16 cellular contexts compared by ENCODE assay signal in the genomic region with DNA sequence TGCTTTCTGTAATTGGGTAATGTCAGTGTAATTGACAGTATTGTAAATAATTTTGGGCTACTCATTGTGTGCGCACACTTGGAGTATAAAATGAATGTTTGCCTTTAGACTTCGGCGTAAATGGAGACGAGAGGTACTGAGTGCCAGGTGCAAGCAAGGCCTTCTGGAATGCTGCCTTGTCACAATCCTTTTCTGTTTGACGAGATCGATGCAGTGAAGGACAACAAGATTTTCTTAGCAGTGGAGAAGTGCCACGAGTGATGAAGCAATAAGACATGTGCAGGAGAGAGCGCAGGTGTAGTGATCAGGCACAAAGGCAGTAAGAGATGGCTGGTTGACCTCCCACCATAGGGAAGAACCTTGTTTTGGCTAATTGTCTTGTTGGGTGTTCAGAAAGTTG.
A peak's percentile ranks its signal among the peaks of the same experiment; 100 is the strongest.
DNase-seq lines count a peak whose midpoint lies in the region; FAIRE-seq and TF ChIP-seq lines count a peak whose summit lies in the region.
"Had no signal": no experiment of that assay in that cellular context is flagged by ENCODE, and none has a peak within 500 bp of the region (broad histone marks: within the 10 kb centered on the region; RNA-seq: fewer than 3 reads in every experiment).

No MANE protein-coding gene starts in this region.

- no peaks in the 10 kb centered on the region for H3K27me3 Mint-ChIP-seq in activated CD4-positive, alpha-beta T cell treated with anti-CD3 and anti-CD28 coated beads, Interleukin-2, amount 10 ng/mL, durations not matched to agents 24 days and 14 days
- no peaks in the 10 kb centered on the region for H3K27me3 Mint-ChIP-seq in activated CD4-positive, alpha-beta T cell treated with anti-CD3 and anti-CD28 coated beads, Interleukin-2, amount 10 ng/mL, durations not matched to agents 7 days and 5 days
- no peaks in the 10 kb centered on the region for H3K27me3 Mint-ChIP-seq in progenitor cell of endocrine pancreas
- H3K27me3 Mint-ChIP-seq: CD4-positive, alpha-beta T cell had no signal

- H3K27me3 ChIP-seq in small intestine (ENCODE audit: control insufficient read depth in 2 of 2, insufficient read depth in 2 of 2, low read length in 2 of 2) (no peaks in the 10 kb centered on the region), tibial artery (no peaks in the 10 kb centered on the region)
- H3K27me3 ChIP-seq: stomach had no signal

- intact Hi-C loops in activated CD4-positive, alpha-beta T cell treated with anti-CD3 and anti-CD28 coated beads, Interleukin-2, amount 10 ng/mL, durations not matched to agents 24 days and 14 days (cut with micrococcal nuclease), result loop anchor here (2.0 to 10.0 kb wide), 4 partner anchors 60 to 1342 kb away; no protein-coding TSS in a partner anchor
- intact Hi-C loops in tibial artery (cut with DNase I; ENCODE audit: low total_unique reads), result no loop called here

- H3K4me3 ChIP-seq in small intestine (ENCODE audit: low read depth in 1 of 2, low read length in 2 of 2) (no peak overlapping the region), tibial artery (no peak overlapping the region)
- H3K4me3 ChIP-seq: stomach had no signal

- H3K4me3 Mint-ChIP-seq in activated CD4-positive, alpha-beta T cell treated with anti-CD3 and anti-CD28 coated beads, Interleukin-2, amount 10 ng/mL, durations not matched to agents 24 days and 14 days, result peak overlapping the region; percentile 3
- H3K4me3 Mint-ChIP-seq in activated CD4-positive, alpha-beta T cell treated with anti-CD3 and anti-CD28 coated beads, Interleukin-2, amount 10 ng/mL, durations not matched to agents 7 days and 5 days, result no peak overlapping the region
- no peak overlapping the region for H3K4me3 Mint-ChIP-seq in progenitor cell of endocrine pancreas (ENCODE audit: low read depth)
- H3K4me3 Mint-ChIP-seq: CD4-positive, alpha-beta T cell; nephron had no signal

- H3K4me1 ChIP-seq in small intestine (ENCODE audit: control insufficient read depth in 2 of 2, insufficient read depth in 1 of 2, low read depth in 1 of 2, low read length in 1 of 2), result peaks cover 0 to 9% of the 10 kb centered on the region in 2 donors
- H3K4me1 ChIP-seq in tibial artery, result peaks cover 0 to 10% (median 1%) of the 10 kb centered on the region in 4 donors

- H3K27ac Mint-ChIP-seq in activated CD4-positive, alpha-beta T cell treated with anti-CD3 and anti-CD28 coated beads, Interleukin-2, amount 10 ng/mL, durations not matched to agents 24 days and 14 days, result peak overlapping the region; percentile 69
- no peak overlapping the region for H3K27ac Mint-ChIP-seq in activated CD4-positive, alpha-beta T cell treated with anti-CD3 and anti-CD28 coated beads, Interleukin-2, amount 10 ng/mL, durations not matched to agents 7 days and 5 days
- H3K27ac Mint-ChIP-seq in progenitor cell of endocrine pancreas, result peak overlapping the region; percentile 14

- 94 to 95% (median 94%) methylated on average over 8 of the region's 8 CpGs for WGBS in small intestine, 3 donors

- peaks cover 37% of the 10 kb centered on the region for H3K4me1 Mint-ChIP-seq in activated CD4-positive, alpha-beta T cell treated with anti-CD3 and anti-CD28 coated beads, Interleukin-2, amount 10 ng/mL, durations not matched to agents 24 days and 14 days
- H3K4me1 Mint-ChIP-seq in activated CD4-positive, alpha-beta T cell treated with anti-CD3 and anti-CD28 coated beads, Interleukin-2, amount 10 ng/mL, durations not matched to agents 7 days and 5 days, result peaks cover 27% of the 10 kb centered on the region
- H3K4me1 Mint-ChIP-seq in progenitor cell of endocrine pancreas (ENCODE audit: low read depth), result peaks cover 18% of the 10 kb centered on the region

- POLR2A ChIA-PET in activated CD4-positive, alpha-beta T cell treated with anti-CD3 and anti-CD28 coated beads, Interleukin-2, amount 10 ng/mL, durations not matched to agents 7 days and 5 days (lab: Charles Lee), result no interaction called here

- CTCF ChIA-PET in activated CD4-positive, alpha-beta T cell treated with anti-CD3 and anti-CD28 coated beads, Interleukin-2, amount 10 ng/mL, durations not matched to agents 7 days and 5 days (lab: Charles Lee), result interaction anchor here (0.8 kb wide), 1 partner anchor 34 kb away, joined by 3 read pairs; no protein-coding TSS in a partner anchor

- H3K27ac ChIP-seq in small intestine (ENCODE audit: low read depth in 1 of 2, low read length in 1 of 2), result no peak overlapping the region
- no peak overlapping the region for H3K27ac ChIP-seq in tibial artery
- H3K27ac ChIP-seq: stomach had no signal

- peaks cover 3% of the 10 kb centered on the region for H3K9me3 Mint-ChIP-seq in activated CD4-positive, alpha-beta T cell treated with anti-CD3 and anti-CD28 coated beads, Interleukin-2, amount 10 ng/mL, durations not matched to agents 24 days and 14 days
- H3K9me3 Mint-ChIP-seq in activated CD4-positive, alpha-beta T cell treated with anti-CD3 and anti-CD28 coated beads, Interleukin-2, amount 10 ng/mL, durations not matched to agents 7 days and 5 days, result no peaks in the 10 kb centered on the region
- H3K9me3 Mint-ChIP-seq in progenitor cell of endocrine pancreas (ENCODE audit: low read depth), result no peaks in the 10 kb centered on the region
- H3K9me3 Mint-ChIP-seq: CD4-positive, alpha-beta T cell; nephron had no signal

- no peak for TF ChIP-seq CTCF in progenitor cell of endocrine pancreas (IDR thresholded peaks at IDR 0.05; ENCODE audit: unreplicated experiment)
- no peak for TF ChIP-seq CTCF in tibial artery (IDR thresholded peaks at IDR 0.05)

- no peaks in the 10 kb centered on the region for H3K9me3 ChIP-seq in small intestine (ENCODE audit: control insufficient read depth, low read depth)
- no peaks in the 10 kb centered on the region for H3K9me3 ChIP-seq in tibial artery
- H3K9me3 ChIP-seq: stomach had no signal

- no peaks in the 10 kb centered on the region for H3K36me3 ChIP-seq in small intestine (ENCODE audit: control insufficient read depth in 2 of 2, insufficient read depth in 2 of 2, low read length in 2 of 2)
- no peaks in the 10 kb centered on the region for H3K36me3 ChIP-seq in tibial artery

- peaks cover 33% of the 10 kb centered on the region for H3K36me3 Mint-ChIP-seq in activated CD4-positive, alpha-beta T cell treated with anti-CD3 and anti-CD28 coated beads, Interleukin-2, amount 10 ng/mL, durations not matched to agents 24 days and 14 days (ENCODE audit: low read depth)
- peaks cover 36% of the 10 kb centered on the region for H3K36me3 Mint-ChIP-seq in activated CD4-positive, alpha-beta T cell treated with anti-CD3 and anti-CD28 coated beads, Interleukin-2, amount 10 ng/mL, durations not matched to agents 7 days and 5 days (ENCODE audit: low read depth)
- peaks cover 3% of the 10 kb centered on the region for H3K36me3 Mint-ChIP-seq in progenitor cell of endocrine pancreas (ENCODE audit: insufficient read depth)

- DNase-seq in activated CD4-positive, alpha-beta T cell treated with anti-CD3 and anti-CD28 coated beads, Interleukin-2, amount 10 ng/mL, durations not matched to agents 24 days and 14 days, result no peak
- no peak for DNase-seq in activated CD4-positive, alpha-beta T cell treated with anti-CD3 and anti-CD28 coated beads, Interleukin-2, amount 10 ng/mL, durations not matched to agents 7 days and 5 days
- peak; percentile 72 for DNase-seq in NCI-H2029 treated with DMSO at 0.1 percent for 48 hours (lab: John Stamatoyannopoulos, UW)
- peak; percentile 74 to 85 for DNase-seq in SHP77 (lab: John Stamatoyannopoulos, UW)
- DNase-seq in progenitor cell of endocrine pancreas (ENCODE audit: low spot score, unreplicated experiment), result no peak
- no peak for DNase-seq in small intestine
- no peak for DNase-seq in HuH-7.5 (ENCODE audit: low spot score)
- no peak for DNase-seq in tibial artery
- DNase-seq: 8988T; activated CD4-positive, CD25-positive, alpha-beta regulatory T cell; CD4-positive, alpha-beta T cell; GF-D8; hypothalamus; NCI-H524; stomach had no signal

- no peak for FAIRE-seq in small intestine (lab: Jason Lieb, UNC)

Comparison
In these comparisons a context has a peak if more than half of its experiments do, and no peak if none do; other contexts are left out.
1. DNase-seq: peak in NCI-H2029 treated with DMSO at 0.1 percent for 48 hours (single experiment) and SHP77 (2 of 2); none in activated CD4-positive, alpha-beta T cell treated with anti-CD3 and anti-CD28 coated beads, Interleukin-2, amount 10 ng/mL, durations not matched to agents 24 days and 14 days (single experiment), activated CD4-positive, alpha-beta T cell treated with anti-CD3 and anti-CD28 coated beads, Interleukin-2, amount 10 ng/mL, durations not matched to agents 7 days and 5 days (single experiment), progenitor cell of endocrine pancreas (single experiment), small intestine (single experiment), HuH-7.5 (single experiment) and tibial artery (0 of 2).